ENCODE assay signal across 11 cellular contexts in the genomic region with DNA sequence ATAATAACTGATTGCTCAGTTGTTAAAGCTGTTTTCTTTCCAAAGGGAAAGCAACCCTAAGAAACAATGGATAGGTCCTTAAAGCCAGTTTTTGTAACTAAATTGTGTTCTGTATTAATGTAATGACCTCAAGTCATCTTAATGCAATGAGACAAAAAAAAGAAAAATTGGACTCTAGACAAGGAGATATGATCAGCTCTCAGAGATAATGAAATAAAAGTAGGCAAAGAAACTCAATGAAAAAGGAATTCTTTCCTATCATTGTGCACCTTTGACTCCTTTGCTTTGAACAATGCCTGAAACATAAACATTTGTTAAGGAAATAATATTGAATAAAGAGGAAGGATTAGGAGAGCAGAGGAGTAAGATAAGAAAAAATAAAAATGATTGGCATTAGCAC.
"Had no signal": no experiment of that assay in that cellular context is flagged by ENCODE, and none has a peak within 500 bp of the region (broad histone marks: within the 10 kb centered on the region; RNA-seq: fewer than 3 reads in every experiment).

No MANE protein-coding gene starts in this region.

- ATAC-seq: GM23338, HCT116 had no signal

- H3K27ac Mint-ChIP-seq: GM23338, H9, HFFc6 had no signal

- H3K9me3 ChIP-seq: HAP-1 had no signal

- H3K36me3 ChIP-seq: HAP-1 had no signal

- H3K4me2 ChIP-seq: GM23338 had no signal

- H3K27ac ChIP-seq: GM23248 had no signal

- H3K9ac ChIP-seq: GM23248 had no signal

- H3K4me1 ChIP-seq: HAP-1 had no signal

- FAIRE-seq: H1, H54 had no signal

- H3K4me3 ChIP-seq: GM23248, GM23338, HAP-1 had no signal

- DNase-seq: GM23248, GOT3, H7, H9, HCEC 1CT, HFFc6 had no signal

- H3K9me3 Mint-ChIP-seq: GM23338, H9 had no signal

- H2AFZ ChIP-seq: GM23248, GM23338 had no signal

- H3K4me3 Mint-ChIP-seq: GM23338, H9, HFFc6 had no signal
